ENCODE assay signal across 1 cellular context in the genomic region with DNA sequence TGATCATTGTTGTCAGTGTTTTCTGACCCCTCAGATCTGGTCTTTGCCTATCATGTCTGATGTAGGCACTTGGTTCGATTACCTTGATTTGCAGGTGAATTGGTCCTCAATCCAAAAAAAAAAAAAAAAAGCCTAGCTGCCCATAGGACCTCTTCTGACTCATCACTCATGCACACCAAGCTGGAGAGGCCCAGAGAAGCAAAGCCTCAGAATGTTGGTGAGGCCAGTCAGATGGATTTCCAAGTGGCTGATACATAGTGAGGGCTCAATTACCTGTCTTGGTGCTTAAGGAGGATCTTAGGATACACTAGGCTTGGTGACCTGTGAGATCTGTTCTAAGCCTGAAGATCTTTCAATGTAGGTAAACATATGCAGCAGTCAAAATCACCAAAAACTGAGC.
TF ChIP-seq lines count a peak whose summit lies in the region.

No MANE protein-coding gene starts in this region.

TF ChIP-seq in GM23338, 12 proteins besides CTCF, POLR2A, EP300 and RAD21 (continued from another document):
- TF ChIP-seq JUNB (IDR thresholded peaks at IDR 0.05; ENCODE audit: unreplicated experiment) = no peak
- TF ChIP-seq, protein P1, sequence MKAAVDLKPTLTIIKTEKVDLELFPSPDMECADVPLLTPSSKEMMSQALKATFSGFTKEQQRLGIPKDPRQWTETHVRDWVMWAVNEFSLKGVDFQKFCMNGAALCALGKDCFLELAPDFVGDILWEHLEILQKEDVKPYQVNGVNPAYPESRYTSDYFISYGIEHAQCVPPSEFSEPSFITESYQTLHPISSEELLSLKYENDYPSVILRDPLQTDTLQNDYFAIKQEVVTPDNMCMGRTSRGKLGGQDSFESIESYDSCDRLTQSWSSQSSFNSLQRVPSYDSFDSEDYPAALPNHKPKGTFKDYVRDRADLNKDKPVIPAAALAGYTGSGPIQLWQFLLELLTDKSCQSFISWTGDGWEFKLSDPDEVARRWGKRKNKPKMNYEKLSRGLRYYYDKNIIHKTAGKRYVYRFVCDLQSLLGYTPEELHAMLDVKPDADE (IDR thresholded peaks at IDR 0.05) = no peak
- no peak for TF ChIP-seq CREB1 (CRISPR knock-in tag; IDR thresholded peaks at IDR 0.05; ENCODE audit: low read depth)
- TF ChIP-seq EZH2 (IDR thresholded peaks at IDR 0.05; ENCODE audit: low read depth, unreplicated experiment) = no peak
- TF ChIP-seq EZH2phosphoT487 (IDR thresholded peaks at IDR 0.05; ENCODE audit: unreplicated experiment) = no peak
- no peak for TF ChIP-seq REST (IDR thresholded peaks at IDR 0.05; ENCODE audit: unreplicated experiment)
- TF ChIP-seq ZNF331 (CRISPR knock-in tag; IDR thresholded peaks at IDR 0.05; ENCODE audit: low read depth) = no peak
- TF ChIP-seq ZNF114 (CRISPR knock-in tag; IDR thresholded peaks at IDR 0.05) = no peak
- no peak for TF ChIP-seq ZNF462 (CRISPR knock-in tag; IDR thresholded peaks at IDR 0.05)
